25 cellular contexts compared by ENCODE assay signal in genomic region chr5:44236040-44236439, GRCh38.
"Had no signal": no experiment of that assay in that cellular context is flagged by ENCODE, and none has a peak within 500 bp of the region (broad histone marks: within the 10 kb centered on the region; RNA-seq: fewer than 3 reads in every experiment).

No MANE protein-coding gene starts in this region.

- H3K27ac ChIP-seq: SJSA1, SK-N-MC had no signal

- H3K36me3 ChIP-seq: MG63, SJSA1 had no signal

- H3K4me1 ChIP-seq: SJSA1 had no signal

- ATAC-seq: HepG2 had no signal

- H3K9me3 ChIP-seq: MG63, SJSA1 had no signal

- DNase-seq: IMR-90, Karpas-422, KG1, MG63, NCI-H1092, NCI-H1105 treated with DMSO at 0.1 percent for 48 hours, NCI-H1417 treated with DMSO at 0.1 percent for 48 hours, NCI-H146, NCI-H1694 treated with DMSO at 0.1 percent for 48 hours, NCI-H1930, NCI-H2081, NCI-H2107, NCI-H2227 treated with DMSO at 0.1 percent for 48 hours, NCI-H446, NCI-H510A, NCI-H524 treated with DMSO at 0.1 percent for 48 hours, NCI-H69, NCI-H774, Right ventricle myocardium superior, RPMI8226, SIG-M5 had no signal

- H3K27me3 ChIP-seq: MG63, SJSA1 had no signal

- H3K4me3 ChIP-seq: MG63, SJSA1, SK-N-MC had no signal

- FAIRE-seq: HepG2, RCC 7860 had no signal
